ENCODE assay signal across 8 cellular contexts in the genomic region with DNA sequence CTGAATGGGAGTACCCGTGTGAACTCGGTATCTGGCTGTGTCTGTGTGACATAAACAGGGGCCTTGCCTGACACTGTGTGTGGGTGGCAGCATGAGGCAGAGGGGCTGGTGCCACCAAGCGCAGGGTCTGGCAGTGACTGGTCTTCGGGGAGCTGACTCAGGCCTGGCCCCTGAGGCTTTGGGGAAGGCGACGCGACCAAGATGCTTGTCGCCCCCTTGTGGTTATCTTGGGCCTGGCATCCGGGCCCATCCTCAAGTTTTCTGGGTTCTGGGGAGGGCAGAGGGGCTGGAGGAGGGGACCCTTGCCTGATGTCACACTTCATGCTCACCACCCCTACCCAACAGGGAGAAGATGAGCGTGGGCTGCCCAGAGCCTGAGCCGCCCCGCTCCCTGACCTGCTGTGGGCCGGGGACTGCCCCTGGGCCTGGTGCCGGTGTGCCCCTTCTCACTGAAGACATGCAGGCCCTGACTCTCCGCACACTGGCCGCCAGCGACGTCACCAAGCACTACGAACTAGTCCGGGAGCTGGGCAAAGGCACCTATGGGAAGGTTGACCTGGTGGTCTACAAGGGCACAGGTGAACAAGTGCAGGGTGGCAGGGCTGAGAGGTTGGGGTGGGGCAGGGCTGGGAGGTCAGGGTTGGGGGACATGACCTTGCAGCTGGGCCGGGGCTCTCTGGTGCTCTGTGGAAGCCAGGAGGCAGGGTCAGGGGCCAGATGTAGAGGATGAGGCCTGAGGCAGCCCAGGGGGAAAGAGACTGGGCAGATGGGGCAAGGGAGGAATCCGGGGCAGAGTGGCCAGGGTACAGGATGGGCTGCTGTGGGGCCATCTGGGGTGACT. TPM values are rescaled to one million over a fixed set of nuclear protein-coding genes. Genes with fewer than 3 reads are reported as not detected.
DNase-seq lines count a peak whose midpoint lies in the region; ATAC-seq, FAIRE-seq and TF ChIP-seq lines count a peak whose summit lies in the region.

No MANE protein-coding gene starts in this region.

- H3K27ac ChIP-seq in RWPE1: no peak overlapping the region

- POLR2A ChIA-PET in RWPE1 (lab: Yijun Ruan, JAX; ENCODE audit: low non-redundant PET): no interaction called here

- peak; percentile 62 for DNase-seq in ACHN
- peak; percentile 39 for DNase-seq in GM18507 (ENCODE audit: extremely low spot score, insufficient read length, low read depth)
- peak; percentile 57 for DNase-seq in RWPE1 (ENCODE audit: low spot score)
- DNase-seq in activated gamma-delta T cell treated with anti-CD3 and anti-CD28 coated beads, Interleukin-2, amount 50 U/mL, for 16 hours (ENCODE audit: low read depth): peak; percentile 65
- peak; percentile 16 for DNase-seq in globus pallidus (ENCODE audit: low spot score)
- peak; percentile 9 for DNase-seq in renal cortical epithelial cell (ENCODE audit: low read depth)

- CTCF ChIA-PET in RWPE1 (lab: Yijun Ruan, JAX): interaction anchor here (0.6 to 1.7 kb wide), 6 partner anchors 10 to 100 kb away, joined by 3 to 11 read pairs (median 4); no protein-coding TSS in a partner anchor

- peak; percentile 71 for FAIRE-seq in GM18507 (lab: Jason Lieb, UNC)

- peak; percentile 87 for TF ChIP-seq CTCF in RWPE1 (conservative IDR thresholded peaks at IDR 0.05; ENCODE audit: low read depth)

- ATAC-seq in GM18907 (IDR thresholded peaks at IDR 0.05; ENCODE audit: unreplicated experiment) (no peak), GM21723 (IDR thresholded peaks at IDR 0.05; ENCODE audit: unreplicated experiment) (no peak)

- in situ Hi-C loops in ACHN (cut with HindIII; ENCODE audit: low pct_ligation_motif_present, low pct_unique_long_range_greater_than_20kb, low sequenced_read_pairs): no loop called here

RNA-seq across cellular contexts. Expression of a gene that starts 24.9 kb away (rescaled TPM):
- 0.35 and 0.70 TPM in 2 replicates for total RNA-seq in renal cortical epithelial cell

RNA-seq across cellular contexts. Expression of a gene that starts 46.0 kb away (rescaled TPM):
- 0.30 and 0.69 TPM in 2 replicates for total RNA-seq in renal cortical epithelial cell

Comparison
In these comparisons a context has a peak if more than half of its experiments do, and no peak if none do; other contexts are left out.
1. DNase-seq: peak in every context shown above with its lines; median percentile 65 in activated gamma-delta T cell treated with anti-CD3 and anti-CD28 coated beads, Interleukin-2, amount 50 U/mL, for 16 hours; 62 in ACHN; 57 in RWPE1; 39 in GM18507; 16 in globus pallidus; 9 in renal cortical epithelial cell.